In genomic region chr4:159401791-159402380, GRCh38 we compare ENCODE assay signal across 15 cellular contexts.
DNase-seq lines count a peak whose midpoint lies in the region; ATAC-seq, FAIRE-seq and TF ChIP-seq lines count a peak whose summit lies in the region.
"Had no signal": no experiment of that assay in that cellular context is flagged by ENCODE, and none has a peak within 500 bp of the region (broad histone marks: within the 10 kb centered on the region; RNA-seq: fewer than 3 reads in every experiment).

No MANE protein-coding gene starts in this region.

- no peaks in the 10 kb centered on the region for H3K36me3 Mint-ChIP-seq in activated T-cell treated with anti-CD3 and anti-CD28 coated beads, Interleukin-2, amount 50 U/mL, for 72 hours (ENCODE audit: insufficient read depth in 2 of 2)
- H3K36me3 Mint-ChIP-seq: activated naive CD4-positive, alpha-beta T cell treated with anti-CD3 and anti-CD28 coated beads, Interleukin-2, amount 10 ng/mL, durations not matched to agents 7 days and 5 days; CD4-positive, alpha-beta memory T cell had no signal

- in situ Hi-C loops in astrocyte of the cerebellum (cut with HindIII; ENCODE audit: low sequenced_read_pairs), result no loop called here

- no peaks in the 10 kb centered on the region for H3K79me2 ChIP-seq in keratinocyte (ENCODE audit: control insufficient read depth, insufficient read depth, low read length)

- peak; percentile 98 for FAIRE-seq in keratinocyte (lab: Jason Lieb, UNC)

- no peaks in the 10 kb centered on the region for H3K9me1 ChIP-seq in keratinocyte (ENCODE audit: control insufficient read depth, extremely low read depth, insufficient read depth, low read length)

- H3K27me3 ChIP-seq in keratinocyte (ENCODE audit: control insufficient read depth, extremely low read depth, insufficient read depth, low read length), result no peaks in the 10 kb centered on the region

- ATAC-seq in GM19467 (IDR thresholded peaks at IDR 0.05; ENCODE audit: unreplicated experiment), result no peak
- ATAC-seq in GM21360 (IDR thresholded peaks at IDR 0.05; ENCODE audit: unreplicated experiment), result no peak
- ATAC-seq in activated T-cell treated with anti-CD3 and anti-CD28 coated beads, Interleukin-2, amount 50 U/mL, for 72 hours (replicated peaks in 1 of 2), result no peak
- no peak for ATAC-seq in HG02973 (IDR thresholded peaks at IDR 0.05; ENCODE audit: unreplicated experiment)
- ATAC-seq: esophagus mucosa had no signal

- no peak for TF ChIP-seq CTCF in astrocyte of the cerebellum (IDR thresholded peaks at IDR 0.05; ENCODE audit: low read depth, low read length, missing control alignments)
- TF ChIP-seq CTCF in keratinocyte (optimal IDR thresholded peaks at IDR 0.05 in 1 of 3, IDR thresholded peaks at IDR 0.05 in 1 of 3, conservative IDR thresholded peaks at IDR 0.05 in 1 of 3; ENCODE audit: extremely low read depth in 1 of 3, insufficient read depth in 2 of 3, low read length in 3 of 3), result no peak

- H3K4me1 Mint-ChIP-seq in activated T-cell treated with anti-CD3 and anti-CD28 coated beads, Interleukin-2, amount 50 U/mL, for 72 hours (ENCODE audit: low read depth), result peaks cover 5% of the 10 kb centered on the region
- H3K4me1 Mint-ChIP-seq: activated naive CD4-positive, alpha-beta T cell treated with anti-CD3 and anti-CD28 coated beads, Interleukin-2, amount 10 ng/mL, durations not matched to agents 7 days and 5 days had no signal

- no peak overlapping the region for H3K4me3 Mint-ChIP-seq in activated T-cell treated with anti-CD3 and anti-CD28 coated beads, Interleukin-2, amount 50 U/mL, for 72 hours
- H3K4me3 Mint-ChIP-seq: activated naive CD4-positive, alpha-beta T cell treated with anti-CD3 and anti-CD28 coated beads, Interleukin-2, amount 10 ng/mL, durations not matched to agents 7 days and 5 days had no signal

- peak overlapping the region; percentile 63 for H2AFZ ChIP-seq in keratinocyte (ENCODE audit: control insufficient read depth, low read length)

- H3K9ac ChIP-seq in keratinocyte (ENCODE audit: control insufficient read depth, extremely low read depth, insufficient read depth, low read length), result peak overlapping the region; percentile 31

- no peaks in the 10 kb centered on the region for H3K9me3 Mint-ChIP-seq in activated T-cell treated with anti-CD3 and anti-CD28 coated beads, Interleukin-2, amount 50 U/mL, for 72 hours
- H3K9me3 Mint-ChIP-seq: activated naive CD4-positive, alpha-beta T cell treated with anti-CD3 and anti-CD28 coated beads, Interleukin-2, amount 10 ng/mL, durations not matched to agents 7 days and 5 days had no signal

- no peaks in the 10 kb centered on the region for H3K9me3 ChIP-seq in keratinocyte (ENCODE audit: control insufficient read depth, low read depth, low read length)
- H3K9me3 ChIP-seq: thoracic aorta had no signal

- no peak overlapping the region for H3K27ac Mint-ChIP-seq in activated T-cell treated with anti-CD3 and anti-CD28 coated beads, Interleukin-2, amount 50 U/mL, for 72 hours
- H3K27ac Mint-ChIP-seq: activated naive CD4-positive, alpha-beta T cell treated with anti-CD3 and anti-CD28 coated beads, Interleukin-2, amount 10 ng/mL, durations not matched to agents 7 days and 5 days; CD4-positive, alpha-beta memory T cell had no signal

- peaks cover 21% of the 10 kb centered on the region for H3K4me1 ChIP-seq in keratinocyte (ENCODE audit: control insufficient read depth, extremely low read depth, insufficient read depth, low read length)

- H3K4me3 ChIP-seq in astrocyte of the cerebellum (ENCODE audit: low read depth, low read length) (no peak overlapping the region), keratinocyte (ENCODE audit: control insufficient read depth in 2 of 3, extremely low read depth in 1 of 3, insufficient read depth in 2 of 3, low read depth in 1 of 3, low read length in 3 of 3) (no peak overlapping the region)

- H3K36me3 ChIP-seq in keratinocyte (ENCODE audit: control insufficient read depth in 2 of 2, extremely low read depth in 1 of 2, insufficient read depth in 2 of 2, low read length in 2 of 2), result no peaks in the 10 kb centered on the region
- H3K36me3 ChIP-seq: thoracic aorta had no signal

- dilution Hi-C loops in keratinocyte (cut with MboI; ENCODE audit: extremely low pct_ligation_motif_present, low sequenced_read_pairs), result no loop called here

- peaks cover 25% of the 10 kb centered on the region for H3K27me3 Mint-ChIP-seq in activated T-cell treated with anti-CD3 and anti-CD28 coated beads, Interleukin-2, amount 50 U/mL, for 72 hours (ENCODE audit: low read depth)

- peak overlapping the region; percentile 65 for H3K27ac ChIP-seq in keratinocyte (ENCODE audit: control insufficient read depth, insufficient read depth, low read length)

- peak overlapping the region; percentile 61 for H3K4me2 ChIP-seq in keratinocyte (ENCODE audit: control insufficient read depth, extremely low read depth, insufficient read depth, low read depth, low read length)

- DNase-seq in AG08395 (ENCODE audit: low spot score) (peak; percentile 68), HS-27A (ENCODE audit: low read depth) (peak; percentile 48), astrocyte of the cerebellum (ENCODE audit: low read depth) (peak; percentile 52), keratinocyte (ENCODE audit: low read depth, low spot score) (no peak)
- DNase-seq in activated T-cell treated with anti-CD3 and anti-CD28 coated beads, Interleukin-2, amount 50 U/mL, for 72 hours, result no peak
- DNase-seq: activated CD4-positive, alpha-beta T cell treated with anti-CD3 and anti-CD28 coated beads for 4 hours; activated naive CD4-positive, alpha-beta T cell treated with anti-CD3 and anti-CD28 coated beads, Interleukin-2, amount 10 ng/mL, durations not matched to agents 7 days and 5 days; CD4-positive, alpha-beta memory T cell; NCI-H1105 treated with DMSO at 0.1 percent for 48 hours; OCI-M1 had no signal

- H4K20me1 ChIP-seq in keratinocyte (ENCODE audit: control insufficient read depth, extremely low read depth, insufficient read depth, low read length), result no peaks in the 10 kb centered on the region

Comparison
In these comparisons a context has a peak if more than half of its experiments do, and no peak if none do; other contexts are left out.
1. DNase-seq: peak in AG08395 (single experiment), HS-27A (single experiment) and astrocyte of the cerebellum (single experiment); none in keratinocyte (single experiment) and activated T-cell treated with anti-CD3 and anti-CD28 coated beads, Interleukin-2, amount 50 U/mL, for 72 hours (0 of 2).